Comparison of ENCODE assay signal across 22 cellular contexts in genomic region chr4:42310343-42310742, GRCh38.
"Had no signal": no experiment of that assay in that cellular context is flagged by ENCODE, and none has a peak within 500 bp of the region (broad histone marks: within the 10 kb centered on the region; RNA-seq: fewer than 3 reads in every experiment).

No MANE protein-coding gene starts in this region.

- H3K27ac ChIP-seq: left lung, ovary, psoas muscle, sigmoid colon, thoracic aorta, tibial nerve, upper lobe of left lung, uterus had no signal

- H3K27me3 ChIP-seq: left lung, ovary, sigmoid colon, tibial nerve, upper lobe of left lung, uterus had no signal

- FAIRE-seq: frontal cortex had no signal

- H3K4me1 ChIP-seq: left lung, psoas muscle, upper lobe of left lung, uterus had no signal

- H3K4me3 ChIP-seq: left lung, ovary, psoas muscle, sigmoid colon, thoracic aorta, tibial nerve, upper lobe of left lung, uterus had no signal

- ATAC-seq: effector memory CD8-positive, alpha-beta T cell; left cardiac atrium; left lung; psoas muscle; right cardiac atrium; stimulated activated effector memory CD8-positive, alpha-beta T cell treated with anti-CD3 and anti-CD28 coated beads, Interleukin-12 subunit alpha, Interleukin-12 subunit beta, amount 100 ng/mL, for 72 hours; stimulated activated naive CD8-positive, alpha-beta T cell treated with anti-CD3 and anti-CD28 coated beads, Interleukin-15, Interleukin-2, amounts not matched to agents 100 U/mL and 50 U/mL, for 24 hours had no signal

- DNase-seq: cortex of kidney; effector memory CD8-positive, alpha-beta T cell; head of caudate nucleus; left cardiac atrium; left lung; natural killer cell; occipital lobe; ovary; posterior cingulate gyrus; psoas muscle; right cardiac atrium; sigmoid colon; stimulated activated CD4-positive, alpha-beta T cell treated with anti-CD3 and anti-CD28 coated beads, Interleukin-2, amount 100 ng/mL, for 24 hours; stimulated activated CD4-positive, alpha-beta T cell treated with anti-CD3 and anti-CD28 coated beads, Interleukin-4, amount 100 ng/mL, for 24 hours; stimulated activated naive CD8-positive, alpha-beta T cell treated with anti-CD3 and anti-CD28 coated beads, Interleukin-15, Interleukin-2, amounts not matched to agents 100 U/mL and 50 U/mL, for 24 hours; substantia nigra; upper lobe of left lung; uterus had no signal

- H3K9me3 ChIP-seq: ovary, psoas muscle, sigmoid colon, thoracic aorta, tibial nerve, upper lobe of left lung, uterus had no signal

- H3K36me3 ChIP-seq: left lung, ovary, sigmoid colon, thoracic aorta, tibial nerve, upper lobe of left lung, uterus had no signal
